ENCODE assay signal across 25 cellular contexts in genomic region chr13:98905199-98905598, GRCh38.
"Had no signal": no experiment of that assay in that cellular context is flagged by ENCODE, and none has a peak within 500 bp of the region (broad histone marks: within the 10 kb centered on the region; RNA-seq: fewer than 3 reads in every experiment).

No MANE protein-coding gene starts in this region.

- H3K27me3 ChIP-seq: ascending aorta, cardiac muscle cell, ovary, right lobe of liver had no signal

- H3K4me1 Mint-ChIP-seq: brain had no signal

- H3K4me1 ChIP-seq: right lobe of liver had no signal

- H3K4me3 Mint-ChIP-seq: activated CD4-positive, alpha-beta memory T cell treated with anti-CD3 and anti-CD28 coated beads for 36 hours; brain; nephron progenitor cell had no signal

- DNase-seq: activated CD4-positive, alpha-beta memory T cell treated with anti-CD3 and anti-CD28 coated beads for 36 hours; activated CD4-positive, alpha-beta T cell treated with anti-CD3 and anti-CD28 coated beads for 48 hours; activated naive CD4-positive, alpha-beta T cell; activated T-cell treated with anti-CD3 and anti-CD28 coated beads, Interleukin-2, amount 50 U/mL, for 48 hours; cortex of kidney; foreskin fibroblast; head of caudate nucleus; hippocampal formation; left cardiac atrium; left ventricle myocardium superior; mucosa of descending colon; nephron progenitor cell; ovary; right lobe of liver; stimulated activated CD4-positive, alpha-beta T cell treated with anti-CD3 and anti-CD28 coated beads, Interleukin-2, amount 100 ng/mL, for 48 hours; stimulated activated naive CD4-positive, alpha-beta T cell treated with Interleukin-2 at 50 U/mL for 16 hours; T-helper 9 cell; trophoblast cell had no signal

- H3K27ac ChIP-seq: ascending aorta, cardiac muscle cell, ovary, right lobe of liver, thoracic aorta, VCaP had no signal

- H3K4me3 ChIP-seq: ascending aorta, cardiac muscle cell, mucosa of descending colon, ovary, right lobe of liver, thoracic aorta had no signal

- H3K27me3 Mint-ChIP-seq: activated CD4-positive, alpha-beta memory T cell treated with anti-CD3 and anti-CD28 coated beads for 36 hours; brain; progenitor cell of endocrine pancreas had no signal

- H3K36me3 ChIP-seq: ovary had no signal

- H3K9me3 Mint-ChIP-seq: activated CD4-positive, alpha-beta memory T cell treated with anti-CD3 and anti-CD28 coated beads for 36 hours; brain; nephron progenitor cell had no signal

- ATAC-seq: esophagus mucosa, left cardiac atrium, left ventricle myocardium superior, mucosa of descending colon, right lobe of liver had no signal

- H3K9me3 ChIP-seq: ascending aorta, mucosa of descending colon, ovary, right lobe of liver, thoracic aorta had no signal

- H3K27ac Mint-ChIP-seq: activated CD4-positive, alpha-beta memory T cell treated with anti-CD3 and anti-CD28 coated beads for 36 hours; brain; nephron progenitor cell had no signal
